In genomic region chr13:29849731-29850212, GRCh38 we compare ENCODE assay signal across 8 cellular contexts. TPM values are rescaled to one million over a fixed set of nuclear protein-coding genes. Genes with fewer than 3 reads are reported as not detected.
DNase-seq lines count a peak whose midpoint lies in the region; FAIRE-seq and TF ChIP-seq lines count a peak whose summit lies in the region.

No MANE protein-coding gene starts in this region.

- H3K4me3 ChIP-seq in Loucy (ENCODE audit: low read length, poor library complexity, severe bottlenecking), result peak overlapping the region; percentile 81
- peak overlapping the region; percentile 99 for H3K4me3 ChIP-seq in endocrine pancreas (ENCODE audit: control insufficient read depth, insufficient read depth, low read length)
- H3K4me3 ChIP-seq in mesenchymal stem cell (ENCODE audit: insufficient read depth in 1 of 2, low read depth in 1 of 2, low read length in 2 of 2), result peak overlapping the region; percentile 87 to 98

- H3K36me3 ChIP-seq in Loucy (ENCODE audit: insufficient read depth, low read length), result no peaks in the 10 kb centered on the region
- no peaks in the 10 kb centered on the region for H3K36me3 ChIP-seq in endocrine pancreas (ENCODE audit: control insufficient read depth, insufficient read depth, low read length)
- no peaks in the 10 kb centered on the region for H3K36me3 ChIP-seq in mesenchymal stem cell (ENCODE audit: control insufficient read depth in 1 of 2, insufficient read depth in 2 of 2, low read depth in 1 of 2, low read length in 2 of 2)

- H3K4ac ChIP-seq in mesenchymal stem cell (ENCODE audit: low read depth in 1 of 2, low read length in 2 of 2), result peak overlapping the region; percentile 85 to 92

- H3K4me3 Mint-ChIP-seq in activated CD4-positive, alpha-beta T cell treated with anti-CD3 and anti-CD28 coated beads, Interleukin-2, amount 10 ng/mL, durations not matched to agents 7 days and 5 days, result peak overlapping the region; percentile 83

- DNase-seq in DMS153 (lab: John Stamatoyannopoulos, UW) (peak; percentile 46), DMS153 treated with DMSO at 0.1 percent for 48 hours (lab: John Stamatoyannopoulos, UW; ENCODE audit: unreplicated experiment) (no peak), H54 (ENCODE audit: insufficient read length, low spot score) (no peak), mesenchymal stem cell (peak; percentile 84)
- peak; percentile 31 for DNase-seq in activated CD4-positive, alpha-beta T cell treated with anti-CD3 and anti-CD28 coated beads, Interleukin-2, amount 10 ng/mL, durations not matched to agents 7 days and 5 days
- peak; percentile 6 to 10 for DNase-seq in stimulated activated CD8-positive, alpha-beta memory T cell treated with anti-CD3 and anti-CD28 coated beads, Interleukin-7, amount 100 ng/mL, for 48 hours (ENCODE audit: extremely low read depth in 1 of 2, low read depth in 1 of 2)

- H3K27me3 ChIP-seq in Loucy (ENCODE audit: insufficient read depth, low read length, poor library complexity, severe bottlenecking) (no peaks in the 10 kb centered on the region), endocrine pancreas (ENCODE audit: control insufficient read depth, insufficient read depth, low read length) (no peaks in the 10 kb centered on the region), mesenchymal stem cell (ENCODE audit: control insufficient read depth in 1 of 2, insufficient read depth in 1 of 2, low read length in 2 of 2) (no peaks in the 10 kb centered on the region)

- H4K8ac ChIP-seq in mesenchymal stem cell (ENCODE audit: low read length), result peak overlapping the region; percentile 75

- POLR2A ChIA-PET in activated CD4-positive, alpha-beta T cell treated with anti-CD3 and anti-CD28 coated beads, Interleukin-2, amount 10 ng/mL, durations not matched to agents 7 days and 5 days (lab: Charles Lee), result interaction anchor here (0.8 to 1.4 kb wide), 2 partner anchors 87 kb away, joined by 3 to 4 read pairs; no protein-coding TSS in a partner anchor

- no peak for TF ChIP-seq CTCF in Loucy (conservative IDR thresholded peaks at IDR 0.05; ENCODE audit: low read length)

- peak overlapping the region; percentile 82 for H2AFZ ChIP-seq in Loucy (ENCODE audit: low read length)
- H2AFZ ChIP-seq in mesenchymal stem cell (ENCODE audit: low read depth, low read length), result peak overlapping the region; percentile 74

- H4K20me1 ChIP-seq in Loucy (ENCODE audit: insufficient read depth, low read length, poor library complexity, severe bottlenecking), result peaks cover 35% of the 10 kb centered on the region

- peaks cover 1% of the 10 kb centered on the region for H3K79me1 ChIP-seq in mesenchymal stem cell (replicated peaks; ENCODE audit: low read length, poor library complexity, severe bottlenecking)

- H3K36me3 Mint-ChIP-seq in activated CD4-positive, alpha-beta T cell treated with anti-CD3 and anti-CD28 coated beads, Interleukin-2, amount 10 ng/mL, durations not matched to agents 7 days and 5 days (ENCODE audit: low read depth), result peaks cover 6% of the 10 kb centered on the region

- H3K9me3 ChIP-seq in Loucy (ENCODE audit: insufficient read depth, low read depth, low read length) (no peaks in the 10 kb centered on the region), endocrine pancreas (ENCODE audit: control insufficient read depth, low read length) (no peaks in the 10 kb centered on the region), mesenchymal stem cell (ENCODE audit: control insufficient read depth, low read length) (no peaks in the 10 kb centered on the region)

- H3K27me3 Mint-ChIP-seq in activated CD4-positive, alpha-beta T cell treated with anti-CD3 and anti-CD28 coated beads, Interleukin-2, amount 10 ng/mL, durations not matched to agents 7 days and 5 days, result no peaks in the 10 kb centered on the region

- H3K9ac ChIP-seq in Loucy (ENCODE audit: low read depth, low read length, poor library complexity, severe bottlenecking), result peak overlapping the region; percentile 71
- H3K9ac ChIP-seq in endocrine pancreas (ENCODE audit: control insufficient read depth, insufficient read depth, low read length), result peak overlapping the region; percentile 98
- H3K9ac ChIP-seq in mesenchymal stem cell (ENCODE audit: low read length), result peak overlapping the region; percentile 98

- no peaks in the 10 kb centered on the region for H3F3A ChIP-seq in Loucy (ENCODE audit: low read depth)

- H4K91ac ChIP-seq in mesenchymal stem cell (ENCODE audit: low read length), result peak overlapping the region; percentile 65

- peak overlapping the region; percentile 91 for H3K27ac Mint-ChIP-seq in activated CD4-positive, alpha-beta T cell treated with anti-CD3 and anti-CD28 coated beads, Interleukin-2, amount 10 ng/mL, durations not matched to agents 7 days and 5 days

- peaks cover 41% of the 10 kb centered on the region for H3K4me1 Mint-ChIP-seq in activated CD4-positive, alpha-beta T cell treated with anti-CD3 and anti-CD28 coated beads, Interleukin-2, amount 10 ng/mL, durations not matched to agents 7 days and 5 days

- peak overlapping the region; percentile 35 for H3K27ac ChIP-seq in mesenchymal stem cell (ENCODE audit: low read length, poor library complexity, severe bottlenecking)

- H2AK5ac ChIP-seq in mesenchymal stem cell (ENCODE audit: low read length, severe bottlenecking), result no peak overlapping the region

- no peaks in the 10 kb centered on the region for H3K9me3 Mint-ChIP-seq in activated CD4-positive, alpha-beta T cell treated with anti-CD3 and anti-CD28 coated beads, Interleukin-2, amount 10 ng/mL, durations not matched to agents 7 days and 5 days

- H3K23ac ChIP-seq in mesenchymal stem cell (ENCODE audit: low read length in 2 of 2), result peak overlapping the region in 1 of 2 experiments; percentile 97

- H3K4me1 ChIP-seq in Loucy (ENCODE audit: insufficient read depth, low read length, poor library complexity, severe bottlenecking) (peaks cover 27% of the 10 kb centered on the region), endocrine pancreas (ENCODE audit: control insufficient read depth, insufficient read depth, low read length) (peaks cover 21% of the 10 kb centered on the region), mesenchymal stem cell (ENCODE audit: control insufficient read depth, insufficient read depth, low read depth, low read length) (peaks cover 2% of the 10 kb centered on the region)

- peak overlapping the region in 1 of 2 experiments; percentile 98 for H3K14ac ChIP-seq in mesenchymal stem cell (ENCODE audit: low read length in 2 of 2)

- H3K18ac ChIP-seq in mesenchymal stem cell (ENCODE audit: low read depth in 1 of 2, low read length in 2 of 2), result peak overlapping the region; percentile 93 to 97

- peaks cover 48% of the 10 kb centered on the region for H3K79me2 ChIP-seq in Loucy (ENCODE audit: insufficient read depth, low read length)

- H3K4me2 ChIP-seq in Loucy (ENCODE audit: low read depth, low read length, poor library complexity, severe bottlenecking) (peak overlapping the region; percentile 81), mesenchymal stem cell (ENCODE audit: low read length, poor library complexity, severe bottlenecking) (peak overlapping the region; percentile 92)

- FAIRE-seq in H54 (lab: Jason Lieb, UNC), result no peak

- CTCF ChIA-PET in activated CD4-positive, alpha-beta T cell treated with anti-CD3 and anti-CD28 coated beads, Interleukin-2, amount 10 ng/mL, durations not matched to agents 7 days and 5 days (lab: Charles Lee), result interaction anchor here (0.7 to 3.3 kb wide), 8 partner anchors 12 to 265 kb away, joined by 3 to 12 read pairs (median 4); no protein-coding TSS in a partner anchor

- peak overlapping the region in 1 of 2 experiments; percentile 83 for H2BK12ac ChIP-seq in mesenchymal stem cell (ENCODE audit: low read length in 2 of 2)

- 0 out of 2 replicates have a peak, but pooled peaks have one; percentile 7 for TF ChIP-seq POLR2A in H54 (IDR thresholded peaks at IDR 0.05; ENCODE audit: low read depth, low read length)

- peak overlapping the region; percentile 84 for H2BK120ac ChIP-seq in mesenchymal stem cell (ENCODE audit: low read depth, low read length)

- H3K9me2 ChIP-seq in Loucy (replicated peaks; ENCODE audit: low read depth, low read length), result no peaks in the 10 kb centered on the region

- H2BK5ac ChIP-seq in mesenchymal stem cell (ENCODE audit: low read depth, low read length, poor library complexity, severe bottlenecking), result peak overlapping the region; percentile 54

- under 1% methylated on average over 37 of the region's 50 CpGs for WGBS in mesenchymal stem cell

- peak overlapping the region; percentile 99 for H2BK15ac ChIP-seq in mesenchymal stem cell (ENCODE audit: low read depth, poor library complexity, severe bottlenecking)

RNA-seq across cellular contexts. Expression of gene UBL3, which starts 0.6 kb away (rescaled TPM):
- total RNA-seq in activated CD4-positive, alpha-beta T cell treated with anti-CD3 and anti-CD28 coated beads, Interleukin-2, amount 10 ng/mL, durations not matched to agents 7 days and 5 days, result 10 to 100 TPM; 14.5 to 16.1 TPM
- polyA plus RNA-seq in mesenchymal stem cell (2013, experiment 1 of 2), result 13.1 TPM
- 13.9 TPM for polyA plus RNA-seq in mesenchymal stem cell (2013, experiment 2 of 2)

Comparison
In these comparisons a context has a peak if more than half of its experiments do, and no peak if none do; other contexts are left out.
1. DNase-seq: peak in DMS153 (single experiment), activated CD4-positive, alpha-beta T cell treated with anti-CD3 and anti-CD28 coated beads, Interleukin-2, amount 10 ng/mL, durations not matched to agents 7 days and 5 days (single experiment), mesenchymal stem cell (single experiment) and stimulated activated CD8-positive, alpha-beta memory T cell treated with anti-CD3 and anti-CD28 coated beads, Interleukin-7, amount 100 ng/mL, for 48 hours (2 of 2); none in DMS153 treated with DMSO at 0.1 percent for 48 hours (single experiment) and H54 (single experiment).
2. Peak in every context shown above with its lines, with median percentiles within 50 percentile points of each other: H3K4me3 ChIP-seq and H3K9ac ChIP-seq.